Comparison of ENCODE assay signal across 1 cellular context in genomic region chr21:15455819-15456462, GRCh38.
TF ChIP-seq lines count a peak whose summit lies in the region.

No MANE protein-coding gene starts in this region.

TF ChIP-seq in HepG2, 621 proteins besides CTCF, POLR2A, EP300 and RAD21 (continued from another document and continues in another):
- TF ChIP-seq, protein P1, sequence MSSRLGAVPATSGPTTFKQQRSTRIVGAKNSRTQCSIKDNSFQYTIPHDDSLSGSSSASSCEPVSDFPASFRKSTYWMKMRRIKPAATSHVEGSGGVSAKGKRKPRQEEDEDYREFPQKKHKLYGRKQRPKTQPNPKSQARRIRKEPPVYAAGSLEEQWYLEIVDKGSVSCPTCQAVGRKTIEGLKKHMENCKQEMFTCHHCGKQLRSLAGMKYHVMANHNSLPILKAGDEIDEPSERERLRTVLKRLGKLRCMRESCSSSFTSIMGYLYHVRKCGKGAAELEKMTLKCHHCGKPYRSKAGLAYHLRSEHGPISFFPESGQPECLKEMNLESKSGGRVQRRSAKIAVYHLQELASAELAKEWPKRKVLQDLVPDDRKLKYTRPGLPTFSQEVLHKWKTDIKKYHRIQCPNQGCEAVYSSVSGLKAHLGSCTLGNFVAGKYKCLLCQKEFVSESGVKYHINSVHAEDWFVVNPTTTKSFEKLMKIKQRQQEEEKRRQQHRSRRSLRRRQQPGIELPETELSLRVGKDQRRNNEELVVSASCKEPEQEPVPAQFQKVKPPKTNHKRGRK (CRISPR knock-in tag; IDR thresholded peaks at IDR 0.05): no peak
- TF ChIP-seq EHMT2 (IDR thresholded peaks at IDR 0.05; ENCODE audit: borderline replicate concordance, low read depth, low read length) (peak; percentile 80; the same call in 1 of the 2 replicates), KLF9 (CRISPR knock-in tag; IDR thresholded peaks at IDR 0.05; ENCODE audit: low read depth) (no peak), ZNF740 (CRISPR knock-in tag; IDR thresholded peaks at IDR 0.05) (peak; percentile 60; the same call in 1 of the 2 replicates), NR1H2 (CRISPR knock-in tag; IDR thresholded peaks at IDR 0.05; ENCODE audit: borderline replicate concordance, low read depth) (no peak), ZNF121 (CRISPR knock-in tag; IDR thresholded peaks at IDR 0.05) (no peak), ZNF382 (CRISPR knock-in tag; IDR thresholded peaks at IDR 0.05; ENCODE audit: borderline replicate concordance) (no peak), KAT7 (CRISPR knock-in tag; IDR thresholded peaks at IDR 0.05; ENCODE audit: borderline replicate concordance) (0 out of 2 replicates have a peak, but pooled peaks have one; percentile 5), ZFP62 (CRISPR knock-in tag; IDR thresholded peaks at IDR 0.05) (no peak), ZSCAN31 (CRISPR knock-in tag; IDR thresholded peaks at IDR 0.05; ENCODE audit: low read depth) (peak; percentile 40; the same call in 1 of the 2 replicates), ZNF563 (CRISPR knock-in tag; IDR thresholded peaks at IDR 0.05) (no peak), ZNF234 (CRISPR knock-in tag; conservative IDR thresholded peaks at IDR 0.05) (no peak), PHB2 (IDR thresholded peaks at IDR 0.05; ENCODE audit: partially characterized antibody) (no peak), ZZZ3 (CRISPR knock-in tag; IDR thresholded peaks at IDR 0.05; ENCODE audit: borderline replicate concordance) (no peak), CBX1 (IDR thresholded peaks at IDR 0.05; ENCODE audit: low read depth) (peak; percentile 73), YEATS2 (CRISPR knock-in tag; IDR thresholded peaks at IDR 0.05; ENCODE audit: borderline replicate concordance) (no peak), ZKSCAN8 (CRISPR knock-in tag; IDR thresholded peaks at IDR 0.05; ENCODE audit: borderline replicate concordance) (peak; percentile 48; the same call in 1 of the 2 replicates), ZNF441 (CRISPR knock-in tag; IDR thresholded peaks at IDR 0.05; ENCODE audit: borderline replicate concordance) (peak; percentile 48; the same call in 1 of the 2 replicates), PLRG1 (conservative IDR thresholded peaks at IDR 0.05) (no peak), NBN (conservative IDR thresholded peaks at IDR 0.05) (no peak), ZEB1 (IDR thresholded peaks at IDR 0.05; ENCODE audit: insufficient replicate concordance, low read depth) (no peak), WIZ (CRISPR knock-in tag; IDR thresholded peaks at IDR 0.05) (peak; percentile 30; the same call in 1 of the 2 replicates), TCF12 (IDR thresholded peaks at IDR 0.05) (no peak), TCF12 (CRISPR knock-in tag; IDR thresholded peaks at IDR 0.05) (no peak), HNRNPH1 (optimal IDR thresholded peaks at IDR 0.05; ENCODE audit: low read depth, low read length) (no peak), PCBP1 (IDR thresholded peaks at IDR 0.05; ENCODE audit: borderline replicate concordance, low read depth, low read length) (no peak), ZNF17 (CRISPR knock-in tag; IDR thresholded peaks at IDR 0.05) (no peak), KLF15 (CRISPR knock-in tag; IDR thresholded peaks at IDR 0.05; ENCODE audit: borderline replicate concordance) (no peak; the same call in 1 of the 2 replicates), RBM22 (optimal IDR thresholded peaks at IDR 0.05; ENCODE audit: low read length) (no peak), RFX1 (IDR thresholded peaks at IDR 0.05) (no peak), SP2 (CRISPR knock-in tag; IDR thresholded peaks at IDR 0.05) (no peak), ZNF556 (CRISPR knock-in tag; IDR thresholded peaks at IDR 0.05; ENCODE audit: borderline replicate concordance) (peak; percentile 73; the same call in 1 of the 2 replicates), ZNF260 (CRISPR knock-in tag; IDR thresholded peaks at IDR 0.05; ENCODE audit: borderline replicate concordance, low read depth) (no peak), ZNF891 (CRISPR knock-in tag; IDR thresholded peaks at IDR 0.05) (peak; percentile 80; the same call in 1 of the 2 replicates), ZNF766 (CRISPR knock-in tag; IDR thresholded peaks at IDR 0.05; ENCODE audit: borderline replicate concordance) (no peak), FOXA1 (IDR thresholded peaks at IDR 0.05) (no peak), FOXA1 (CRISPR knock-in tag; IDR thresholded peaks at IDR 0.05) (no peak), ZNF331 (CRISPR knock-in tag; IDR thresholded peaks at IDR 0.05) (peak; percentile 62; the same call in 1 of the 2 replicates), AGO1 (IDR thresholded peaks at IDR 0.05; ENCODE audit: low read depth, low read length, poor library complexity, severe bottlenecking) (no peak), MIER2 (CRISPR knock-in tag; IDR thresholded peaks at IDR 0.05) (no peak), ZNF816 (CRISPR knock-in tag; IDR thresholded peaks at IDR 0.05; ENCODE audit: borderline replicate concordance) (no peak), CHD4 (IDR thresholded peaks at IDR 0.05; ENCODE audit: borderline replicate concordance, low read length) (peak; percentile 76; the same call in 1 of the 2 replicates), MIER3 (CRISPR knock-in tag; IDR thresholded peaks at IDR 0.05; ENCODE audit: borderline replicate concordance) (peak; percentile 82; the same call in 1 of the 2 replicates), ZMYM4 (CRISPR knock-in tag; IDR thresholded peaks at IDR 0.05) (peak; percentile 99), SP5 (CRISPR knock-in tag; IDR thresholded peaks at IDR 0.05; ENCODE audit: borderline replicate concordance, low read depth) (no peak), GABPB1 (CRISPR knock-in tag; IDR thresholded peaks at IDR 0.05) (no peak), ZNF776 (CRISPR knock-in tag; IDR thresholded peaks at IDR 0.05) (no peak), KLF16 (CRISPR knock-in tag; IDR thresholded peaks at IDR 0.05) (no peak), ZNF777 (CRISPR knock-in tag; IDR thresholded peaks at IDR 0.05) (no peak), TRIM24 (CRISPR knock-in tag; IDR thresholded peaks at IDR 0.05) (no peak), GTF2F1 (IDR thresholded peaks at IDR 0.05; ENCODE audit: low read length) (no peak), MBNL3 (CRISPR knock-in tag; conservative IDR thresholded peaks at IDR 0.05) (no peak), ZBTB21 (CRISPR knock-in tag; IDR thresholded peaks at IDR 0.05) (no peak), ZNF224 (CRISPR knock-in tag; IDR thresholded peaks at IDR 0.05) (peak; percentile 89; the same call in 1 of the 2 replicates), DNMT1 (CRISPR knock-in tag; IDR thresholded peaks at IDR 0.05) (no peak)
- TF ChIP-seq, protein P2, sequence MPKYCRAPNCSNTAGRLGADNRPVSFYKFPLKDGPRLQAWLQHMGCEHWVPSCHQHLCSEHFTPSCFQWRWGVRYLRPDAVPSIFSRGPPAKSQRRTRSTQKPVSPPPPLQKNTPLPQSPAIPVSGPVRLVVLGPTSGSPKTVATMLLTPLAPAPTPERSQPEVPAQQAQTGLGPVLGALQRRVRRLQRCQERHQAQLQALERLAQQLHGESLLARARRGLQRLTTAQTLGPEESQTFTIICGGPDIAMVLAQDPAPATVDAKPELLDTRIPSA (CRISPR knock-in tag; IDR thresholded peaks at IDR 0.05; ENCODE audit: borderline replicate concordance): no peak
- TF ChIP-seq, protein P3, sequence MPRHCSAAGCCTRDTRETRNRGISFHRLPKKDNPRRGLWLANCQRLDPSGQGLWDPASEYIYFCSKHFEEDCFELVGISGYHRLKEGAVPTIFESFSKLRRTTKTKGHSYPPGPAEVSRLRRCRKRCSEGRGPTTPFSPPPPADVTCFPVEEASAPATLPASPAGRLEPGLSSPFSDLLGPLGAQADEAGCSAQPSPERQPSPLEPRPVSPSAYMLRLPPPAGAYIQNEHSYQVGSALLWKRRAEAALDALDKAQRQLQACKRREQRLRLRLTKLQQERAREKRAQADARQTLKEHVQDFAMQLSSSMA (CRISPR knock-in tag; IDR thresholded peaks at IDR 0.05): no peak
- TF ChIP-seq, protein P4, sequence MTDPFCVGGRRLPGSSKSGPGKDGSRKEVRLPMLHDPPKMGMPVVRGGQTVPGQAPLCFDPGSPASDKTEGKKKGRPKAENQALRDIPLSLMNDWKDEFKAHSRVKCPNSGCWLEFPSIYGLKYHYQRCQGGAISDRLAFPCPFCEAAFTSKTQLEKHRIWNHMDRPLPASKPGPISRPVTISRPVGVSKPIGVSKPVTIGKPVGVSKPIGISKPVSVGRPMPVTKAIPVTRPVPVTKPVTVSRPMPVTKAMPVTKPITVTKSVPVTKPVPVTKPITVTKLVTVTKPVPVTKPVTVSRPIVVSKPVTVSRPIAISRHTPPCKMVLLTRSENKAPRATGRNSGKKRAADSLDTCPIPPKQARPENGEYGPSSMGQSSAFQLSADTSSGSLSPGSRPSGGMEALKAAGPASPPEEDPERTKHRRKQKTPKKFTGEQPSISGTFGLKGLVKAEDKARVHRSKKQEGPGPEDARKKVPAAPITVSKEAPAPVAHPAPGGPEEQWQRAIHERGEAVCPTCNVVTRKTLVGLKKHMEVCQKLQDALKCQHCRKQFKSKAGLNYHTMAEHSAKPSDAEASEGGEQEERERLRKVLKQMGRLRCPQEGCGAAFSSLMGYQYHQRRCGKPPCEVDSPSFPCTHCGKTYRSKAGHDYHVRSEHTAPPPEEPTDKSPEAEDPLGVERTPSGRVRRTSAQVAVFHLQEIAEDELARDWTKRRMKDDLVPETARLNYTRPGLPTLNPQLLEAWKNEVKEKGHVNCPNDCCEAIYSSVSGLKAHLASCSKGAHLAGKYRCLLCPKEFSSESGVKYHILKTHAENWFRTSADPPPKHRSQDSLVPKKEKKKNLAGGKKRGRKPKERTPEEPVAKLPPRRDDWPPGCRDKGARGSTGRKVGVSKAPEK (CRISPR knock-in tag; IDR thresholded peaks at IDR 0.05; ENCODE audit: borderline replicate concordance): no peak
- TF ChIP-seq, protein P5, sequence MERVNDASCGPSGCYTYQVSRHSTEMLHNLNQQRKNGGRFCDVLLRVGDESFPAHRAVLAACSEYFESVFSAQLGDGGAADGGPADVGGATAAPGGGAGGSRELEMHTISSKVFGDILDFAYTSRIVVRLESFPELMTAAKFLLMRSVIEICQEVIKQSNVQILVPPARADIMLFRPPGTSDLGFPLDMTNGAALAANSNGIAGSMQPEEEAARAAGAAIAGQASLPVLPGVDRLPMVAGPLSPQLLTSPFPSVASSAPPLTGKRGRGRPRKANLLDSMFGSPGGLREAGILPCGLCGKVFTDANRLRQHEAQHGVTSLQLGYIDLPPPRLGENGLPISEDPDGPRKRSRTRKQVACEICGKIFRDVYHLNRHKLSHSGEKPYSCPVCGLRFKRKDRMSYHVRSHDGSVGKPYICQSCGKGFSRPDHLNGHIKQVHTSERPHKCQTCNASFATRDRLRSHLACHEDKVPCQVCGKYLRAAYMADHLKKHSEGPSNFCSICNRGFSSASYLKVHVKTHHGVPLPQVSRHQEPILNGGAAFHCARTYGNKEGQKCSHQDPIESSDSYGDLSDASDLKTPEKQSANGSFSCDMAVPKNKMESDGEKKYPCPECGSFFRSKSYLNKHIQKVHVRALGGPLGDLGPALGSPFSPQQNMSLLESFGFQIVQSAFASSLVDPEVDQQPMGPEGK (CRISPR knock-in tag; IDR thresholded peaks at IDR 0.05): peak; percentile 80
- TF ChIP-seq, protein P6, sequence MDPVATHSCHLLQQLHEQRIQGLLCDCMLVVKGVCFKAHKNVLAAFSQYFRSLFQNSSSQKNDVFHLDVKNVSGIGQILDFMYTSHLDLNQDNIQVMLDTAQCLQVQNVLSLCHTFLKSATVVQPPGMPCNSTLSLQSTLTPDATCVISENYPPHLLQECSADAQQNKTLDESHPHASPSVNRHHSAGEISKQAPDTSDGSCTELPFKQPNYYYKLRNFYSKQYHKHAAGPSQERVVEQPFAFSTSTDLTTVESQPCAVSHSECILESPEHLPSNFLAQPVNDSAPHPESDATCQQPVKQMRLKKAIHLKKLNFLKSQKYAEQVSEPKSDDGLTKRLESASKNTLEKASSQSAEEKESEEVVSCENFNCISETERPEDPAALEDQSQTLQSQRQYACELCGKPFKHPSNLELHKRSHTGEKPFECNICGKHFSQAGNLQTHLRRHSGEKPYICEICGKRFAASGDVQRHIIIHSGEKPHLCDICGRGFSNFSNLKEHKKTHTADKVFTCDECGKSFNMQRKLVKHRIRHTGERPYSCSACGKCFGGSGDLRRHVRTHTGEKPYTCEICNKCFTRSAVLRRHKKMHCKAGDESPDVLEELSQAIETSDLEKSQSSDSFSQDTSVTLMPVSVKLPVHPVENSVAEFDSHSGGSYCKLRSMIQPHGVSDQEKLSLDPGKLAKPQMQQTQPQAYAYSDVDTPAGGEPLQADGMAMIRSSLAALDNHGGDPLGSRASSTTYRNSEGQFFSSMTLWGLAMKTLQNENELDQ (CRISPR knock-in tag; IDR thresholded peaks at IDR 0.05; ENCODE audit: borderline replicate concordance): no peak
- TF ChIP-seq, protein P7, sequence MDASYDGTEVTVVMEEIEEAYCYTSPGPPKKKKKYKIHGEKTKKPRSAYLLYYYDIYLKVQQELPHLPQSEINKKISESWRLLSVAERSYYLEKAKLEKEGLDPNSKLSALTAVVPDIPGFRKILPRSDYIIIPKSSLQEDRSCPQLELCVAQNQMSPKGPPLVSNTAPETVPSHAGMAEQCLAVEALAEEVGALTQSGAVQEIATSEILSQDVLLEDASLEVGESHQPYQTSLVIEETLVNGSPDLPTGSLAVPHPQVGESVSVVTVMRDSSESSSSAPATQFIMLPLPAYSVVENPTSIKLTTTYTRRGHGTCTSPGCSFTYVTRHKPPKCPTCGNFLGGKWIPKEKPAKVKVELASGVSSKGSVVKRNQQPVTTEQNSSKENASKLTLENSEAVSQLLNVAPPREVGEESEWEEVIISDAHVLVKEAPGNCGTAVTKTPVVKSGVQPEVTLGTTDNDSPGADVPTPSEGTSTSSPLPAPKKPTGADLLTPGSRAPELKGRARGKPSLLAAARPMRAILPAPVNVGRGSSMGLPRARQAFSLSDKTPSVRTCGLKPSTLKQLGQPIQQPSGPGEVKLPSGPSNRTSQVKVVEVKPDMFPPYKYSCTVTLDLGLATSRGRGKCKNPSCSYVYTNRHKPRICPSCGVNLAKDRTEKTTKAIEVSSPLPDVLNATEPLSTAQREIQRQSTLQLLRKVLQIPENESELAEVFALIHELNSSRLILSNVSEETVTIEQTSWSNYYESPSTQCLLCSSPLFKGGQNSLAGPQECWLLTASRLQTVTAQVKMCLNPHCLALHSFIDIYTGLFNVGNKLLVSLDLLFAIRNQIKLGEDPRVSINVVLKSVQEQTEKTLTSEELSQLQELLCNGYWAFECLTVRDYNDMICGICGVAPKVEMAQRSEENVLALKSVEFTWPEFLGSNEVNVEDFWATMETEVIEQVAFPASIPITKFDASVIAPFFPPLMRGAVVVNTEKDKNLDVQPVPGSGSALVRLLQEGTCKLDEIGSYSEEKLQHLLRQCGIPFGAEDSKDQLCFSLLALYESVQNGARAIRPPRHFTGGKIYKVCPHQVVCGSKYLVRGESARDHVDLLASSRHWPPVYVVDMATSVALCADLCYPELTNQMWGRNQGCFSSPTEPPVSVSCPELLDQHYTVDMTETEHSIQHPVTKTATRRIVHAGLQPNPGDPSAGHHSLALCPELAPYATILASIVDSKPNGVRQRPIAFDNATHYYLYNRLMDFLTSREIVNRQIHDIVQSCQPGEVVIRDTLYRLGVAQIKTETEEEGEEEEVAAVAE (CRISPR knock-in tag; IDR thresholded peaks at IDR 0.05; ENCODE audit: borderline replicate concordance): no peak
